In genomic region chr5:1510631-1511030, GRCh38 we compare ENCODE assay signal across 15 cellular contexts. TPM values are rescaled to one million over a fixed set of nuclear protein-coding genes. Genes with fewer than 3 reads are reported as not detected.
A peak's percentile ranks its signal among the peaks of the same experiment; 100 is the strongest.
DNase-seq lines count a peak whose midpoint lies in the region; ATAC-seq, FAIRE-seq and TF ChIP-seq lines count a peak whose summit lies in the region.
"Had no signal": no experiment of that assay in that cellular context is flagged by ENCODE, and none has a peak within 500 bp of the region (broad histone marks: within the 10 kb centered on the region; RNA-seq: fewer than 3 reads in every experiment).

No MANE protein-coding gene starts in this region.

- H3K9me2 ChIP-seq in PC-3 (replicated peaks; ENCODE audit: low read length), result no peaks in the 10 kb centered on the region

- H3K27me3 ChIP-seq in PC-3 (ENCODE audit: low read length), result no peaks in the 10 kb centered on the region
- H3K27me3 ChIP-seq: gastroesophageal sphincter had no signal

- H3K9me3 ChIP-seq in PC-3 (ENCODE audit: low read length), result no peaks in the 10 kb centered on the region
- H3K9me3 ChIP-seq: gastroesophageal sphincter, HAP-1 had no signal

- no peak overlapping the region for H2AFZ ChIP-seq in PC-3 (ENCODE audit: low read length)

- peaks cover 35% of the 10 kb centered on the region for H3K4me1 ChIP-seq in PC-3 (ENCODE audit: insufficient read depth, low read length)
- H3K4me1 ChIP-seq: HAP-1 had no signal

- CTCF ChIA-PET in PC-3 (lab: Charles Lee), result no interaction called here

- H3K27me3 Mint-ChIP-seq in stimulated activated memory B cell treated with anti-CD40 and anti-IgM and Interleukin-4, amounts not matched to agents 10 μg/mL and 1 μg/mL and 100 μg/mL, for 72 hours, result no peaks in the 10 kb centered on the region
- H3K27me3 Mint-ChIP-seq: brain; CD4-positive, alpha-beta memory T cell had no signal

- BruUV-seq in PC-3 (replicated peaks; lab: Mats Ljungman, UMichigan), result no TSS peak

- peaks cover 56% of the 10 kb centered on the region for H3K36me3 Mint-ChIP-seq in stimulated activated memory B cell treated with anti-CD40 and anti-IgM and Interleukin-4, amounts not matched to agents 10 μg/mL and 1 μg/mL and 100 μg/mL, for 72 hours

- POLR2A ChIA-PET in PC-3 (lab: Charles Lee; ENCODE audit: unreplicated experiment), result no interaction called here

- H3K36me3 ChIP-seq in PC-3 (ENCODE audit: low read depth, low read length), result peaks cover 43% of the 10 kb centered on the region

- H3K4me3 ChIP-seq in PC-3 (ENCODE audit: low read length), result no peak overlapping the region
- H3K4me3 ChIP-seq: gastroesophageal sphincter, HAP-1, SK-N-MC had no signal

- no peak for TF ChIP-seq CTCF in PC-3 (conservative IDR thresholded peaks at IDR 0.05; ENCODE audit: low read depth, low read length)

- H3K79me2 ChIP-seq in PC-3 (ENCODE audit: low read length), result peaks cover 100% of the 10 kb centered on the region

- no peaks in the 10 kb centered on the region for H3F3A ChIP-seq in PC-3 (ENCODE audit: low read length, unreplicated experiment)

- intact Hi-C loops in left colon (cut with DNase I, micrococcal nuclease), result no loop called here
- intact Hi-C loops in PC-3 (cut with micrococcal nuclease), result no loop called here

- peaks cover 86% of the 10 kb centered on the region for H3K4me1 Mint-ChIP-seq in stimulated activated memory B cell treated with anti-CD40 and anti-IgM and Interleukin-4, amounts not matched to agents 10 μg/mL and 1 μg/mL and 100 μg/mL, for 72 hours

- FAIRE-seq in HTR-8/SVneo (lab: Jason Lieb, UNC), result peak; percentile 31
- FAIRE-seq: endometrium had no signal

- no peak for DNase-seq in HTR-8/SVneo (ENCODE audit: insufficient read length, low spot score)
- DNase-seq in activated naive CD4-positive, alpha-beta T cell treated with anti-CD3 and anti-CD28 coated beads, Interleukin-2, amount 50 U/mL, for 16 hours, result peak; percentile 5
- DNase-seq in left colon, result peak; percentile 2 to 7
- DNase-seq in PC-3, result no peak
- no peak for DNase-seq in mucosa of gallbladder (ENCODE audit: low spot score)
- DNase-seq in activated CD4-positive, CD25-positive, alpha-beta regulatory T cell treated with anti-CD3 and anti-CD28 coated beads, Interleukin-2, amount 50 U/mL, for 72 hours, result no peak
- DNase-seq: CD4-positive, alpha-beta memory T cell had no signal

- no peak overlapping the region for H3K4me3 Mint-ChIP-seq in stimulated activated memory B cell treated with anti-CD40 and anti-IgM and Interleukin-4, amounts not matched to agents 10 μg/mL and 1 μg/mL and 100 μg/mL, for 72 hours
- H3K4me3 Mint-ChIP-seq: brain, nephron had no signal

- H3K4me2 ChIP-seq in PC-3 (ENCODE audit: low read length), result no peak overlapping the region

- H4K20me1 ChIP-seq in PC-3 (ENCODE audit: low read length), result peaks cover 42% of the 10 kb centered on the region

- H3K27ac ChIP-seq in PC-3 (ENCODE audit: low read length), result no peak overlapping the region
- H3K27ac ChIP-seq: gastroesophageal sphincter, SK-N-MC had no signal

- peak overlapping the region; percentile 58 for H3K27ac Mint-ChIP-seq in stimulated activated memory B cell treated with anti-CD40 and anti-IgM and Interleukin-4, amounts not matched to agents 10 μg/mL and 1 μg/mL and 100 μg/mL, for 72 hours
- H3K27ac Mint-ChIP-seq: CD4-positive, alpha-beta memory T cell; nephron had no signal

- no peak overlapping the region for H3K9ac ChIP-seq in PC-3 (ENCODE audit: low read length)

- no peaks in the 10 kb centered on the region for H3K9me3 Mint-ChIP-seq in stimulated activated memory B cell treated with anti-CD40 and anti-IgM and Interleukin-4, amounts not matched to agents 10 μg/mL and 1 μg/mL and 100 μg/mL, for 72 hours
- H3K9me3 Mint-ChIP-seq: brain; CD4-positive, alpha-beta memory T cell; nephron had no signal

- no peak for ATAC-seq in left colon
- ATAC-seq in stimulated activated memory B cell treated with anti-CD40 and anti-IgM and Interleukin-4, amounts not matched to agents 10 μg/mL and 1 μg/mL and 100 μg/mL, for 72 hours, result no peak
- no peak for ATAC-seq in PC-3
- no peak for ATAC-seq in GM18868 (IDR thresholded peaks at IDR 0.05; ENCODE audit: unreplicated experiment)
- ATAC-seq: gastroesophageal sphincter had no signal

RNA-seq across cellular contexts. Expression of gene LPCAT1, which starts 13.1 kb away (rescaled TPM):
- total RNA-seq in left colon (10 to 100 TPM; 13.8 to 16.7 TPM), PC-3 (2014; rRNA removed) (121 and 144 TPM in 2 replicates), mucosa of gallbladder (119 TPM)

Comparison
In these comparisons a context has a peak if more than half of its experiments do, and no peak if none do; other contexts are left out.
1. DNase-seq: peak in activated naive CD4-positive, alpha-beta T cell treated with anti-CD3 and anti-CD28 coated beads, Interleukin-2, amount 50 U/mL, for 16 hours (single experiment) and left colon (2 of 2); none in HTR-8/SVneo (single experiment), PC-3 (single experiment), mucosa of gallbladder (single experiment) and activated CD4-positive, CD25-positive, alpha-beta regulatory T cell treated with anti-CD3 and anti-CD28 coated beads, Interleukin-2, amount 50 U/mL, for 72 hours (single experiment).